ENCODE assay signal across 21 cellular contexts in the genomic region with DNA sequence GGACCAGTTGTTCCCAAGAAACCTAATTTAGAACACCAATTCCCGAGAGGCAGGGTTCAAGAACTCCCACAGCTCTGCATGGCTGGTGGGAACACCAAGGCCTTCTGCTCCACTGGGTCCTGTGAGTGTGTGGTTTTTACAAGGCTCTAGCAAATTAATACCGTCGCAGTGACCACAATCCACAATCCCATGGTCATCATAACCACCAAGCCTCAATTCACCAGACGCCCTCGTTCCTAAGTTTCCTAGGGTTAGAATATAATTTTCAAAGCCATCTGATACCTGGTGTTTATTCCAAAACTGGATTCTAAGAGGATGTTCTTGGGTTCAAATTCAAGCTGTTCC.
DNase-seq lines count a peak whose midpoint lies in the region; ATAC-seq, FAIRE-seq and TF ChIP-seq lines count a peak whose summit lies in the region.
"Had no signal": no experiment of that assay in that cellular context is flagged by ENCODE, and none has a peak within 500 bp of the region (broad histone marks: within the 10 kb centered on the region; RNA-seq: fewer than 3 reads in every experiment).

No MANE protein-coding gene starts in this region.

- TF ChIP-seq RAD21 in K562 (CRISPR knock-in tag; conservative IDR thresholded peaks at IDR 0.05 in 1 of 2, IDR thresholded peaks at IDR 0.05 in 1 of 2) = no peak

- CTCF ChIA-PET in K562 (lab: Yijun Ruan, JAX; ENCODE audit: low intra/inter-chr PET ratio) = no interaction called here

- H3K9ac ChIP-seq in K562 (ENCODE audit: insufficient read depth in 1 of 2, low read depth in 2 of 2, low read length in 2 of 2) = peak overlapping the region; percentile 13 to 87; a peak in 2 of 4 replicates

- H4K20me1 ChIP-seq in K562 (replicated peaks; ENCODE audit: control insufficient read depth, insufficient read depth, low read length) = peaks cover 8% of the 10 kb centered on the region

- BruUV-seq in K562 (replicated peaks; lab: Mats Ljungman, UMichigan) = no TSS peak

- intact Hi-C loops in K562 (cut with micrococcal nuclease) = no loop called here
- intact Hi-C loops in thyroid gland (cut with DNase I) = no loop called here

- ATAC-seq in K562 = no peak
- ATAC-seq: activated CD4-positive, alpha-beta T cell treated with anti-CD3 and anti-CD28 coated beads for 36 hours; body of pancreas had no signal

- no peak overlapping the region for H2AFZ ChIP-seq in K562 (ENCODE audit: low read depth, low read length)

- WGBS in K562 (ENCODE audit: insufficient coverage, low coverage, missing lambda C conversion rate) = 78% methylated on average over 5 of the region's 5 CpGs
- 81 to 88% methylated on average over 5 of the region's 5 CpGs for WGBS in thyroid gland, 2 donors

- DNase-seq in RPMI7951 (ENCODE audit: low read depth) (peak; percentile 20), K562 (ENCODE audit: extremely low read depth in 1 of 4, low spot score in 3 of 4) (no peak), myocyte (ENCODE audit: low read depth) (peak; percentile 70), thyroid gland (no peak), HuH-7 (ENCODE audit: low spot score) (no peak)
- DNase-seq in stimulated activated naive CD4-positive, alpha-beta T cell treated with Interleukin-2 at 50 U/mL for 16 hours (lab: John Stamatoyannopoulos, UW) = no peak
- no peak for DNase-seq in activated CD8-positive, alpha-beta memory T cell treated with anti-CD3 and anti-CD28 coated beads, Interleukin-2, amount 50 U/mL, for 4 hours
- DNase-seq: activated CD4-positive, alpha-beta T cell treated with anti-CD3 and anti-CD28 coated beads for 36 hours; activated gamma-delta T cell treated with Interleukin-2 at 50 U/mL for 16 hours; body of pancreas; GDM1; Kasumi-1; mammary epithelial cell; NCI-H1417; NCI-H2171; NCI-H69; retina; T1000 had no signal

- FAIRE-seq in K562 (lab: Jason Lieb, UNC) = no peak
- FAIRE-seq: GM12891, H54 had no signal

- peak overlapping the region; percentile 20; the same call in 1 of the 3 replicates for H3K27ac ChIP-seq in K562 (ENCODE audit: extremely low read depth, low read depth, low read length)
- H3K27ac ChIP-seq in thyroid gland = peak overlapping the region in 2 of 3 donors; percentile 19 to 48
- H3K27ac ChIP-seq: SK-N-MC had no signal

- 0 out of 2 replicates have a peak overlapping the region, but pooled peaks have one; percentile 12 for H3K4me2 ChIP-seq in K562 (ENCODE audit: insufficient read depth, low read length)

- no peak overlapping the region for H3K4me3 ChIP-seq in K562
- no peak overlapping the region for H3K4me3 ChIP-seq in thyroid gland (replicated peaks in 1 of 3)
- H3K4me3 ChIP-seq: body of pancreas, SK-N-MC had no signal

- in situ Hi-C loops in K562 (cut with MboI) = no loop called here

- H3K9me3 ChIP-seq in K562 (replicated peaks; ENCODE audit: control insufficient read depth, insufficient read depth, low read depth, low read length) (no peaks in the 10 kb centered on the region), thyroid gland (no peaks in the 10 kb centered on the region)
- H3K9me3 ChIP-seq: body of pancreas had no signal

- TF ChIP-seq POLR2A in K562 (conservative IDR thresholded peaks at IDR 0.05) = no peak
- TF ChIP-seq POLR2A in thyroid gland (IDR thresholded peaks at IDR 0.05) = no peak

- no peaks in the 10 kb centered on the region for H3K27me3 ChIP-seq in K562 (ENCODE audit: control insufficient read depth in 2 of 2, insufficient read depth in 2 of 2, low read length in 2 of 2)
- no peaks in the 10 kb centered on the region for H3K27me3 ChIP-seq in thyroid gland
- H3K27me3 ChIP-seq: body of pancreas had no signal

- POLR2A ChIA-PET in K562 (lab: Yijun Ruan, JAX) = interaction anchor here (1.3 to 2.2 kb wide), 3 partner anchors 8 to 11 kb away, joined by 3 to 9 read pairs (median 5); no protein-coding TSS in a partner anchor

- peaks cover 91 to 96% of the 10 kb centered on the region in 2 experiments for H3K4me1 ChIP-seq in K562 (replicated peaks in 1 of 2; ENCODE audit: control insufficient read depth in 2 of 2, insufficient read depth in 2 of 2, low read length in 2 of 2)
- H3K4me1 ChIP-seq in thyroid gland = peaks cover 15 to 62% of the 10 kb centered on the region in 2 donors

- peaks cover 5% of the 10 kb centered on the region for H3K9me1 ChIP-seq in K562 (ENCODE audit: control insufficient read depth, insufficient read depth, low read length)

- peaks cover 17% of the 10 kb centered on the region for H3K36me3 ChIP-seq in K562 (ENCODE audit: control insufficient read depth, insufficient read depth, low read length)
- no peaks in the 10 kb centered on the region for H3K36me3 ChIP-seq in thyroid gland

- TF ChIP-seq CTCF in K562 (IDR thresholded peaks at IDR 0.05 in 2 of 3, conservative IDR thresholded peaks at IDR 0.05 in 1 of 3; ENCODE audit: insufficient read depth in 2 of 3, low read depth in 1 of 3, low read length in 3 of 3) (no peak), thyroid gland (IDR thresholded peaks at IDR 0.05) (no peak)

- no peak for TF ChIP-seq EP300 in K562 (IDR thresholded peaks at IDR 0.05; ENCODE audit: low read length)

- H3K79me2 ChIP-seq in K562 (ENCODE audit: control insufficient read depth, insufficient read depth, low read length) = peaks cover 95% of the 10 kb centered on the region

TF ChIP-seq in K562, 482 proteins besides CTCF, POLR2A, EP300 and RAD21:
- TF ChIP-seq TEAD4 (IDR thresholded peaks at IDR 0.05; ENCODE audit: low read length) (0 out of 2 replicates have a peak, but pooled peaks have one; percentile 4), TEAD4 (CRISPR knock-in tag; IDR thresholded peaks at IDR 0.05; ENCODE audit: borderline replicate concordance) (no peak), ZBTB1 (CRISPR knock-in tag; IDR thresholded peaks at IDR 0.05; ENCODE audit: borderline replicate concordance, low read depth) (0 out of 2 replicates have a peak, but pooled peaks have one; percentile 40)
- TF ChIP-seq, protein P1, sequence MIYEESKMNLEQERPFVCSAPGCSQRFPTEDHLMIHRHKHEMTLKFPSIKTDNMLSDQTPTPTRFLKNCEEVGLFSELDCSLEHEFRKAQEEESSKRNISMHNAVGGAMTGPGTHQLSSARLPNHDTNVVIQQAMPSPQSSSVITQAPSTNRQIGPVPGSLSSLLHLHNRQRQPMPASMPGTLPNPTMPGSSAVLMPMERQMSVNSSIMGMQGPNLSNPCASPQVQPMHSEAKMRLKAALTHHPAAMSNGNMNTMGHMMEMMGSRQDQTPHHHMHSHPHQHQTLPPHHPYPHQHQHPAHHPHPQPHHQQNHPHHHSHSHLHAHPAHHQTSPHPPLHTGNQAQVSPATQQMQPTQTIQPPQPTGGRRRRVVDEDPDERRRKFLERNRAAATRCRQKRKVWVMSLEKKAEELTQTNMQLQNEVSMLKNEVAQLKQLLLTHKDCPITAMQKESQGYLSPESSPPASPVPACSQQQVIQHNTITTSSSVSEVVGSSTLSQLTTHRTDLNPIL (CRISPR knock-in tag; IDR thresholded peaks at IDR 0.05) = no peak
- TF ChIP-seq, protein P2, sequence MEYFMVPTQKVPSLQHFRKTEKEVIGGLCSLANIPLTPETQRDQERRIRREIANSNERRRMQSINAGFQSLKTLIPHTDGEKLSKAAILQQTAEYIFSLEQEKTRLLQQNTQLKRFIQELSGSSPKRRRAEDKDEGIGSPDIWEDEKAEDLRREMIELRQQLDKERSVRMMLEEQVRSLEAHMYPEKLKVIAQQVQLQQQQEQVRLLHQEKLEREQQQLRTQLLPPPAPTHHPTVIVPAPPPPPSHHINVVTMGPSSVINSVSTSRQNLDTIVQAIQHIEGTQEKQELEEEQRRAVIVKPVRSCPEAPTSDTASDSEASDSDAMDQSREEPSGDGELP (CRISPR knock-in tag; IDR thresholded peaks at IDR 0.05; ENCODE audit: borderline replicate concordance) = peak; percentile 7; the same call in 1 of the 2 replicates

Comparison
In these comparisons a context has a peak if more than half of its experiments do, and no peak if none do; other contexts are left out.
1. DNase-seq: peak in RPMI7951 (single experiment) and myocyte (single experiment); none in K562 (0 of 4), thyroid gland (0 of 2), stimulated activated naive CD4-positive, alpha-beta T cell treated with Interleukin-2 at 50 U/mL for 16 hours (single experiment), activated CD8-positive, alpha-beta memory T cell treated with anti-CD3 and anti-CD28 coated beads, Interleukin-2, amount 50 U/mL, for 4 hours (single experiment) and HuH-7 (single experiment).